Comparison of ENCODE assay signal across 1 cellular context in genomic region chr10:96043157-96043894, GRCh38.
A peak's percentile ranks its signal among the peaks of the same experiment; 100 is the strongest.
TF ChIP-seq lines count a peak whose summit lies in the region.

Gene CCNJ (plus strand): TSS chr10:96043583. CDS start chr10:96044394, 811 bp downstream.

TF ChIP-seq in HepG2, 621 proteins besides CTCF, POLR2A, EP300 and RAD21 (continued from another document and continues in another):
- TF ChIP-seq, protein P1, sequence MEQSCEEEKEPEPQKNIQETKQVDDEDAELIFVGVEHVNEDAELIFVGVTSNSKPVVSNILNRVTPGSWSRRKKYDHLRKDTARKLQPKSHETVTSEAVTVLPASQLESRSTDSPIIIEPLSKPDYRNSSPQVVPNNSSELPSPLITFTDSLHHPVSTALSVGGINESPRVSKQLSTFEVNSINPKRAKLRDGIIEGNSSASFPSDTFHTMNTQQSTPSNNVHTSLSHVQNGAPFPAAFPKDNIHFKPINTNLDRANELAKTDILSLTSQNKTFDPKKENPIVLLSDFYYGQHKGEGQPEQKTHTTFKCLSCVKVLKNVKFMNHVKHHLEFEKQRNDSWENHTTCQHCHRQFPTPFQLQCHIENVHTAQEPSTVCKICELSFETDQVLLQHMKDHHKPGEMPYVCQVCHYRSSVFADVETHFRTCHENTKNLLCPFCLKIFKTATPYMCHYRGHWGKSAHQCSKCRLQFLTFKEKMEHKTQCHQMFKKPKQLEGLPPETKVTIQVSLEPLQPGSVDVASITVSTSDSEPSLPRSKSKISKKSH (CRISPR knock-in tag; IDR thresholded peaks at IDR 0.05; ENCODE audit: borderline replicate concordance): no peak; the same call in 1 of the 2 replicates
- TF ChIP-seq SAP130 (CRISPR knock-in tag; IDR thresholded peaks at IDR 0.05; ENCODE audit: low read depth): peak; percentile 86
- no peak for TF ChIP-seq ZNF83 (CRISPR knock-in tag; IDR thresholded peaks at IDR 0.05; ENCODE audit: borderline replicate concordance)
- no peak for TF ChIP-seq KAT2B (IDR thresholded peaks at IDR 0.05; ENCODE audit: borderline replicate concordance, low read depth, low read length)
- no peak for TF ChIP-seq NR2F1 (CRISPR knock-in tag; IDR thresholded peaks at IDR 0.05)
- TF ChIP-seq ZNF33B (CRISPR knock-in tag; IDR thresholded peaks at IDR 0.05): no peak; the same call in 1 of the 2 replicates
- TF ChIP-seq PPARG (CRISPR knock-in tag; conservative IDR thresholded peaks at IDR 0.05): no peak
- peak; percentile 25; the same call in 1 of the 2 replicates for TF ChIP-seq AHR (CRISPR knock-in tag; IDR thresholded peaks at IDR 0.05)
- no peak for TF ChIP-seq ZBTB46 (CRISPR knock-in tag; IDR thresholded peaks at IDR 0.05; ENCODE audit: borderline replicate concordance)
- no peak for TF ChIP-seq KDM3A (CRISPR knock-in tag; IDR thresholded peaks at IDR 0.05; ENCODE audit: low read depth)
- peak; percentile 88; the same call in 1 of the 2 replicates for TF ChIP-seq LBX2 (CRISPR knock-in tag; IDR thresholded peaks at IDR 0.05; ENCODE audit: borderline replicate concordance)
- TF ChIP-seq ZNF543 (CRISPR knock-in tag; IDR thresholded peaks at IDR 0.05): 0 out of 2 replicates have a peak, but pooled peaks have one; percentile 47
- TF ChIP-seq ZNF737 (CRISPR knock-in tag; IDR thresholded peaks at IDR 0.05; ENCODE audit: borderline replicate concordance): no peak
- TF ChIP-seq, protein P2, sequence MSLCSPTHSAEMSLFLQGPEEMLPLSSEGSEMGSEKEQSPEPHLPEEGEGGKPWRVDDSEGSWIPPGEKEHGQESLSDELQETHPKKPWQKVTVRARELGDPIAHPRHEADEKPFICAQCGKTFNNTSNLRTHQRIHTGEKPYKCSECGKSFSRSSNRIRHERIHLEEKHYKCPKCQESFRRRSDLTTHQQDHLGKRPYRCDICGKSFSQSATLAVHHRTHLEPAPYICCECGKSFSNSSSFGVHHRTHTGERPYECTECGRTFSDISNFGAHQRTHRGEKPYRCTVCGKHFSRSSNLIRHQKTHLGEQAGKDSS (CRISPR knock-in tag; IDR thresholded peaks at IDR 0.05; ENCODE audit: borderline replicate concordance, low read depth): peak; percentile 73; the same call in 1 of the 2 replicates
- TF ChIP-seq, protein P3, sequence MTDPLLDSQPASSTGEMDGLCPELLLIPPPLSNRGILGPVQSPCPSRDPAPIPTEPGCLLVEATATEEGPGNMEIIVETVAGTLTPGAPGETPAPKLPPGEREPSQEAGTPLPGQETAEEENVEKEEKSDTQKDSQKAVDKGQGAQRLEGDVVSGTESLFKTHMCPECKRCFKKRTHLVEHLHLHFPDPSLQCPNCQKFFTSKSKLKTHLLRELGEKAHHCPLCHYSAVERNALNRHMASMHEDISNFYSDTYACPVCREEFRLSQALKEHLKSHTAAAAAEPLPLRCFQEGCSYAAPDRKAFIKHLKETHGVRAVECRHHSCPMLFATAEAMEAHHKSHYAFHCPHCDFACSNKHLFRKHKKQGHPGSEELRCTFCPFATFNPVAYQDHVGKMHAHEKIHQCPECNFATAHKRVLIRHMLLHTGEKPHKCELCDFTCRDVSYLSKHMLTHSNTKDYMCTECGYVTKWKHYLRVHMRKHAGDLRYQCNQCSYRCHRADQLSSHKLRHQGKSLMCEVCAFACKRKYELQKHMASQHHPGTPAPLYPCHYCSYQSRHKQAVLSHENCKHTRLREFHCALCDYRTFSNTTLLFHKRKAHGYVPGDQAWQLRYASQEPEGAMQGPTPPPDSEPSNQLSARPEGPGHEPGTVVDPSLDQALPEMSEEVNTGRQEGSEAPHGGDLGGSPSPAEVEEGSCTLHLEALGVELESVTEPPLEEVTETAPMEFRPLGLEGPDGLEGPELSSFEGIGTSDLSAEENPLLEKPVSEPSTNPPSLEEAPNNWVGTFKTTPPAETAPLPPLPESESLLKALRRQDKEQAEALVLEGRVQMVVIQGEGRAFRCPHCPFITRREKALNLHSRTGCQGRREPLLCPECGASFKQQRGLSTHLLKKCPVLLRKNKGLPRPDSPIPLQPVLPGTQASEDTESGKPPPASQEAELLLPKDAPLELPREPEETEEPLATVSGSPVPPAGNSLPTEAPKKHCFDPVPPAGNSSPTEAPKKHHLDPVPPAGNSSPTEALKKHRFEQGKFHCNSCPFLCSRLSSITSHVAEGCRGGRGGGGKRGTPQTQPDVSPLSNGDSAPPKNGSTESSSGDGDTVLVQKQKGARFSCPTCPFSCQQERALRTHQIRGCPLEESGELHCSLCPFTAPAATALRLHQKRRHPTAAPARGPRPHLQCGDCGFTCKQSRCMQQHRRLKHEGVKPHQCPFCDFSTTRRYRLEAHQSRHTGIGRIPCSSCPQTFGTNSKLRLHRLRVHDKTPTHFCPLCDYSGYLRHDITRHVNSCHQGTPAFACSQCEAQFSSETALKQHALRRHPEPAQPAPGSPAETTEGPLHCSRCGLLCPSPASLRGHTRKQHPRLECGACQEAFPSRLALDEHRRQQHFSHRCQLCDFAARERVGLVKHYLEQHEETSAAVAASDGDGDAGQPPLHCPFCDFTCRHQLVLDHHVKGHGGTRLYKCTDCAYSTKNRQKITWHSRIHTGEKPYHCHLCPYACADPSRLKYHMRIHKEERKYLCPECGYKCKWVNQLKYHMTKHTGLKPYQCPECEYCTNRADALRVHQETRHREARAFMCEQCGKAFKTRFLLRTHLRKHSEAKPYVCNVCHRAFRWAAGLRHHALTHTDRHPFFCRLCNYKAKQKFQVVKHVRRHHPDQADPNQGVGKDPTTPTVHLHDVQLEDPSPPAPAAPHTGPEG (CRISPR knock-in tag; IDR thresholded peaks at IDR 0.05): peak; percentile 71
- no peak for TF ChIP-seq U2AF1 (optimal IDR thresholded peaks at IDR 0.05; ENCODE audit: low read depth, low read length)
- TF ChIP-seq, protein P4, sequence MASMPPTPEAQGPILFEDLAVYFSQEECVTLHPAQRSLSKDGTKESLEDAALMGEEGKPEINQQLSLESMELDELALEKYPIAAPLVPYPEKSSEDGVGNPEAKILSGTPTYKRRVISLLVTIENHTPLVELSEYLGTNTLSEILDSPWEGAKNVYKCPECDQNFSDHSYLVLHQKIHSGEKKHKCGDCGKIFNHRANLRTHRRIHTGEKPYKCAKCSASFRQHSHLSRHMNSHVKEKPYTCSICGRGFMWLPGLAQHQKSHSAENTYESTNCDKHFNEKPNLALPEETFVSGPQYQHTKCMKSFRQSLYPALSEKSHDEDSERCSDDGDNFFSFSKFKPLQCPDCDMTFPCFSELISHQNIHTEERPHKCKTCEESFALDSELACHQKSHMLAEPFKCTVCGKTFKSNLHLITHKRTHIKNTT (CRISPR knock-in tag; IDR thresholded peaks at IDR 0.05): no peak
- TF ChIP-seq HOXD1 (CRISPR knock-in tag; IDR thresholded peaks at IDR 0.05): peak; percentile 54; the same call in 1 of the 2 replicates
- TF ChIP-seq ZNF788 (CRISPR knock-in tag; IDR thresholded peaks at IDR 0.05; ENCODE audit: borderline replicate concordance): 0 out of 2 replicates have a peak, but pooled peaks have one; percentile 45
- TF ChIP-seq ZNF343 (CRISPR knock-in tag; IDR thresholded peaks at IDR 0.05): peak; percentile 77; the same call in 1 of the 2 replicates
- 0 out of 2 replicates have a peak, but pooled peaks have one; percentile 39 for TF ChIP-seq KDM5A (IDR thresholded peaks at IDR 0.05; ENCODE audit: borderline replicate concordance, low read length)
- TF ChIP-seq SIX4 (CRISPR knock-in tag; IDR thresholded peaks at IDR 0.05): no peak
- TF ChIP-seq KLF12 (CRISPR knock-in tag; IDR thresholded peaks at IDR 0.05; ENCODE audit: borderline replicate concordance): no peak
- no peak for TF ChIP-seq SRF (IDR thresholded peaks at IDR 0.05; ENCODE audit: low read depth, low read length)
- TF ChIP-seq, protein P5, sequence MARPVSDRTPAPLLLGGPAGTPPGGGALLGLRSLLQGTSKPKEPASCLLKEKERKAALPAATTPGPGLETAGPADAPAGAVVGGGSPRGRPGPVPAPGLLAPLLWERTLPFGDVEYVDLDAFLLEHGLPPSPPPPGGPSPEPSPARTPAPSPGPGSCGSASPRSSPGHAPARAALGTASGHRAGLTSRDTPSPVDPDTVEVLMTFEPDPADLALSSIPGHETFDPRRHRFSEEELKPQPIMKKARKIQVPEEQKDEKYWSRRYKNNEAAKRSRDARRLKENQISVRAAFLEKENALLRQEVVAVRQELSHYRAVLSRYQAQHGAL (CRISPR knock-in tag; IDR thresholded peaks at IDR 0.05; ENCODE audit: not compliant biosample characterization): no peak
- no peak for TF ChIP-seq RCOR2 (CRISPR knock-in tag; IDR thresholded peaks at IDR 0.05)
- no peak for TF ChIP-seq MYNN (CRISPR knock-in tag; IDR thresholded peaks at IDR 0.05; ENCODE audit: low read depth)
- peak; percentile 85; the same call in 1 of the 2 replicates for TF ChIP-seq MYPOP (CRISPR knock-in tag; IDR thresholded peaks at IDR 0.05)
- peak; percentile 91; the same call in 1 of the 2 replicates for TF ChIP-seq CREBL2 (CRISPR knock-in tag; IDR thresholded peaks at IDR 0.05; ENCODE audit: borderline replicate concordance)
- TF ChIP-seq, protein P6, sequence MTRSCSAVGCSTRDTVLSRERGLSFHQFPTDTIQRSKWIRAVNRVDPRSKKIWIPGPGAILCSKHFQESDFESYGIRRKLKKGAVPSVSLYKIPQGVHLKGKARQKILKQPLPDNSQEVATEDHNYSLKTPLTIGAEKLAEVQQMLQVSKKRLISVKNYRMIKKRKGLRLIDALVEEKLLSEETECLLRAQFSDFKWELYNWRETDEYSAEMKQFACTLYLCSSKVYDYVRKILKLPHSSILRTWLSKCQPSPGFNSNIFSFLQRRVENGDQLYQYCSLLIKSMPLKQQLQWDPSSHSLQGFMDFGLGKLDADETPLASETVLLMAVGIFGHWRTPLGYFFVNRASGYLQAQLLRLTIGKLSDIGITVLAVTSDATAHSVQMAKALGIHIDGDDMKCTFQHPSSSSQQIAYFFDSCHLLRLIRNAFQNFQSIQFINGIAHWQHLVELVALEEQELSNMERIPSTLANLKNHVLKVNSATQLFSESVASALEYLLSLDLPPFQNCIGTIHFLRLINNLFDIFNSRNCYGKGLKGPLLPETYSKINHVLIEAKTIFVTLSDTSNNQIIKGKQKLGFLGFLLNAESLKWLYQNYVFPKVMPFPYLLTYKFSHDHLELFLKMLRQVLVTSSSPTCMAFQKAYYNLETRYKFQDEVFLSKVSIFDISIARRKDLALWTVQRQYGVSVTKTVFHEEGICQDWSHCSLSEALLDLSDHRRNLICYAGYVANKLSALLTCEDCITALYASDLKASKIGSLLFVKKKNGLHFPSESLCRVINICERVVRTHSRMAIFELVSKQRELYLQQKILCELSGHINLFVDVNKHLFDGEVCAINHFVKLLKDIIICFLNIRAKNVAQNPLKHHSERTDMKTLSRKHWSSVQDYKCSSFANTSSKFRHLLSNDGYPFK (CRISPR knock-in tag; IDR thresholded peaks at IDR 0.05; ENCODE audit: borderline replicate concordance): no peak
- TF ChIP-seq, protein P7, sequence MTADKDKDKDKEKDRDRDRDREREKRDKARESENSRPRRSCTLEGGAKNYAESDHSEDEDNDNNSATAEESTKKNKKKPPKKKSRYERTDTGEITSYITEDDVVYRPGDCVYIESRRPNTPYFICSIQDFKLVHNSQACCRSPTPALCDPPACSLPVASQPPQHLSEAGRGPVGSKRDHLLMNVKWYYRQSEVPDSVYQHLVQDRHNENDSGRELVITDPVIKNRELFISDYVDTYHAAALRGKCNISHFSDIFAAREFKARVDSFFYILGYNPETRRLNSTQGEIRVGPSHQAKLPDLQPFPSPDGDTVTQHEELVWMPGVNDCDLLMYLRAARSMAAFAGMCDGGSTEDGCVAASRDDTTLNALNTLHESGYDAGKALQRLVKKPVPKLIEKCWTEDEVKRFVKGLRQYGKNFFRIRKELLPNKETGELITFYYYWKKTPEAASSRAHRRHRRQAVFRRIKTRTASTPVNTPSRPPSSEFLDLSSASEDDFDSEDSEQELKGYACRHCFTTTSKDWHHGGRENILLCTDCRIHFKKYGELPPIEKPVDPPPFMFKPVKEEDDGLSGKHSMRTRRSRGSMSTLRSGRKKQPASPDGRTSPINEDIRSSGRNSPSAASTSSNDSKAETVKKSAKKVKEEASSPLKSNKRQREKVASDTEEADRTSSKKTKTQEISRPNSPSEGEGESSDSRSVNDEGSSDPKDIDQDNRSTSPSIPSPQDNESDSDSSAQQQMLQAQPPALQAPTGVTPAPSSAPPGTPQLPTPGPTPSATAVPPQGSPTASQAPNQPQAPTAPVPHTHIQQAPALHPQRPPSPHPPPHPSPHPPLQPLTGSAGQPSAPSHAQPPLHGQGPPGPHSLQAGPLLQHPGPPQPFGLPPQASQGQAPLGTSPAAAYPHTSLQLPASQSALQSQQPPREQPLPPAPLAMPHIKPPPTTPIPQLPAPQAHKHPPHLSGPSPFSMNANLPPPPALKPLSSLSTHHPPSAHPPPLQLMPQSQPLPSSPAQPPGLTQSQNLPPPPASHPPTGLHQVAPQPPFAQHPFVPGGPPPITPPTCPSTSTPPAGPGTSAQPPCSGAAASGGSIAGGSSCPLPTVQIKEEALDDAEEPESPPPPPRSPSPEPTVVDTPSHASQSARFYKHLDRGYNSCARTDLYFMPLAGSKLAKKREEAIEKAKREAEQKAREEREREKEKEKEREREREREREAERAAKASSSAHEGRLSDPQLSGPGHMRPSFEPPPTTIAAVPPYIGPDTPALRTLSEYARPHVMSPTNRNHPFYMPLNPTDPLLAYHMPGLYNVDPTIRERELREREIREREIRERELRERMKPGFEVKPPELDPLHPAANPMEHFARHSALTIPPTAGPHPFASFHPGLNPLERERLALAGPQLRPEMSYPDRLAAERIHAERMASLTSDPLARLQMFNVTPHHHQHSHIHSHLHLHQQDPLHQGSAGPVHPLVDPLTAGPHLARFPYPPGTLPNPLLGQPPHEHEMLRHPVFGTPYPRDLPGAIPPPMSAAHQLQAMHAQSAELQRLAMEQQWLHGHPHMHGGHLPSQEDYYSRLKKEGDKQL (CRISPR knock-in tag; IDR thresholded peaks at IDR 0.05; ENCODE audit: low read depth): no peak
